ENCODE assay signal across 9 cellular contexts in genomic region chr17:74871329-74872076, GRCh38. TPM values are rescaled to one million over a fixed set of nuclear protein-coding genes. Genes with fewer than 3 reads are reported as not detected.
A peak's percentile ranks its signal among the peaks of the same experiment; 100 is the strongest.
DNase-seq lines count a peak whose midpoint lies in the region; ATAC-seq, FAIRE-seq and TF ChIP-seq lines count a peak whose summit lies in the region.
"Had no signal": no experiment of that assay in that cellular context is flagged by ENCODE, and none has a peak within 500 bp of the region (broad histone marks: within the 10 kb centered on the region; RNA-seq: fewer than 3 reads in every experiment).

No MANE protein-coding gene starts in this region.

- no peak overlapping the region for H2AFZ ChIP-seq in K562 (ENCODE audit: low read depth, low read length)

- peak overlapping the region in 6 of 11 experiments; percentile 77 to 84 (median 82); a peak in 6 of 22 replicates for H3K9ac ChIP-seq in BLaER1 treated with 17β-estradiol and CSF1 and Interleukin-3, amounts not matched to agents 10 nM and 100 nM
- H3K9ac ChIP-seq in HUES48 (ENCODE audit: low read depth, low read length) (no peak overlapping the region), K562 (ENCODE audit: insufficient read depth in 1 of 2, low read depth in 2 of 2, low read length in 2 of 2) (peak overlapping the region; percentile 82 to 97; a peak in 3 of 4 replicates)

- no peak for FAIRE-seq in K562 (lab: Jason Lieb, UNC)

- H3K4me1 Mint-ChIP-seq in naive B cell, result peaks cover 19 to 23% (median 21%) of the 10 kb centered on the region in 3 donors

- peaks cover 0 to 5% (median 0%) of the 10 kb centered on the region in 3 donors for H3K27me3 Mint-ChIP-seq in naive B cell

- POLR2A ChIA-PET in K562 (lab: Yijun Ruan, JAX), result interaction anchor here (1.1 to 4.2 kb wide), 5 partner anchors 9 to 89 kb away, joined by 3 to 62 read pairs (median 6); partner anchors contain the start of gene GRIN2C

- H3K4me3 Mint-ChIP-seq in naive B cell, result peak overlapping the region in 7 of 8 donors; percentile 71 to 96 (median 87)

- peak overlapping the region; percentile 82 to 99 (median 93) for H3K4me2 ChIP-seq in BLaER1 treated with 17β-estradiol and CSF1 and Interleukin-3, amounts not matched to agents 10 nM and 100 nM
- peak overlapping the region; percentile 94 for H3K4me2 ChIP-seq in K562 (ENCODE audit: insufficient read depth, low read length)

- H3K4me3 ChIP-seq in BLaER1 treated with 17β-estradiol and CSF1 and Interleukin-3, amounts not matched to agents 10 nM and 100 nM, result peak overlapping the region in 9 of 10 experiments; percentile 62 to 82 (median 69); a peak in 15 of 20 replicates
- H3K4me3 ChIP-seq in HUES48 (ENCODE audit: low read depth, low read length) (peak overlapping the region; percentile 81; the same call in 1 of the 2 replicates), K562 (peak overlapping the region; percentile 72), Peyer's patch (no peak overlapping the region)

- peaks cover 29% of the 10 kb centered on the region for H3K79me2 ChIP-seq in K562 (ENCODE audit: control insufficient read depth, insufficient read depth, low read length)

- H3K9me1 ChIP-seq in K562 (ENCODE audit: control insufficient read depth, insufficient read depth, low read length), result no peaks in the 10 kb centered on the region

- H3K27me3 ChIP-seq in BLaER1 treated with 17β-estradiol and CSF1 and Interleukin-3, amounts not matched to agents 10 nM and 100 nM, result no peaks in the 10 kb centered on the region
- H3K27me3 ChIP-seq in HUES48 (ENCODE audit: control insufficient read depth, insufficient read depth, low read length) (no peaks in the 10 kb centered on the region; the same call in 1 of the 2 replicates), K562 (ENCODE audit: control insufficient read depth in 2 of 2, insufficient read depth in 2 of 2, low read length in 2 of 2) (no peaks in the 10 kb centered on the region), Peyer's patch (no peaks in the 10 kb centered on the region)

- peak overlapping the region in 2 of 6 donors; percentile 5 to 12 for H3K27ac Mint-ChIP-seq in naive B cell

- H3K9me3 Mint-ChIP-seq in naive B cell, result no peaks in the 10 kb centered on the region

- 59% methylated on average over 8 of the region's 11 CpGs for WGBS in K562 (ENCODE audit: insufficient coverage, low coverage, missing lambda C conversion rate)

- ATAC-seq in K562, result no peak
- ATAC-seq in naive B cell (ENCODE audit: low read depth in 2 of 2), result no peak
- ATAC-seq in GM19328 (IDR thresholded peaks at IDR 0.05; ENCODE audit: unreplicated experiment), result no peak

- TF ChIP-seq EP300 in K562 (IDR thresholded peaks at IDR 0.05; ENCODE audit: low read length), result no peak

- in situ Hi-C loops in K562 (cut with MboI), result no loop called here

- H3K36me3 ChIP-seq in BLaER1 treated with 17β-estradiol and CSF1 and Interleukin-3, amounts not matched to agents 10 nM and 100 nM, result no peaks in the 10 kb centered on the region
- H3K36me3 ChIP-seq in HUES48 (ENCODE audit: control insufficient read depth, insufficient read depth, low read length) (peaks cover 6% of the 10 kb centered on the region; the same call in 1 of the 2 replicates), K562 (ENCODE audit: control insufficient read depth, insufficient read depth, low read length) (peaks cover 19% of the 10 kb centered on the region; the same call in 1 of the 3 replicates), Peyer's patch (no peaks in the 10 kb centered on the region)

- intact Hi-C loops in K562 (cut with micrococcal nuclease), result loop anchor here (10.0 kb wide), 1 partner anchor 163 kb away; no protein-coding TSS in a partner anchor

- peaks cover 0 to 15% (median 0%) of the 10 kb centered on the region in 11 experiments; a peak in 5 of 22 replicates for H4K20me1 ChIP-seq in BLaER1 treated with 17β-estradiol and CSF1 and Interleukin-3, amounts not matched to agents 10 nM and 100 nM
- no peaks in the 10 kb centered on the region; the same call in 1 of the 2 replicates for H4K20me1 ChIP-seq in K562 (replicated peaks; ENCODE audit: control insufficient read depth, insufficient read depth, low read length)

- H3K4me1 ChIP-seq in BLaER1 treated with 17β-estradiol and CSF1 and Interleukin-3, amounts not matched to agents 10 nM and 100 nM, result peaks cover 20 to 30% (median 27%) of the 10 kb centered on the region in 10 experiments
- H3K4me1 ChIP-seq in HUES48 (ENCODE audit: control insufficient read depth, insufficient read depth, low read length) (peaks cover 14% of the 10 kb centered on the region; the same call in 1 of the 2 replicates), K562 (replicated peaks in 1 of 2; ENCODE audit: control insufficient read depth in 2 of 2, insufficient read depth in 2 of 2, low read length in 2 of 2) (peaks cover 67 to 68% of the 10 kb centered on the region in 2 experiments), Peyer's patch (peaks cover 3 to 17% (median 6%) of the 10 kb centered on the region in 4 donors)

- no peaks in the 10 kb centered on the region for H3K36me3 Mint-ChIP-seq in naive B cell

- no peaks in the 10 kb centered on the region for H3K9me3 ChIP-seq in BLaER1 treated with 17β-estradiol and CSF1 and Interleukin-3, amounts not matched to agents 10 nM and 100 nM (replicated peaks in 1 of 11)
- no peaks in the 10 kb centered on the region for H3K9me3 ChIP-seq in HUES48 (ENCODE audit: control insufficient read depth, insufficient read depth, low read length)
- no peaks in the 10 kb centered on the region for H3K9me3 ChIP-seq in K562 (replicated peaks; ENCODE audit: control insufficient read depth, insufficient read depth, low read depth, low read length)
- no peaks in the 10 kb centered on the region for H3K9me3 ChIP-seq in Peyer's patch

- TF ChIP-seq POLR2A in K562 (conservative IDR thresholded peaks at IDR 0.05) (no peak), Peyer's patch (IDR thresholded peaks at IDR 0.05) (no peak)

- DNase-seq in K562 (ENCODE audit: extremely low read depth in 1 of 4, low spot score in 3 of 4) (no peak), naive B cell (no peak), putamen (ENCODE audit: low spot score) (no peak), Peyer's patch (no peak), superior temporal gyrus (ENCODE audit: extremely low spot score) (no peak)
- DNase-seq: NCI-H69 had no signal

- CTCF ChIA-PET in K562 (lab: Yijun Ruan, JAX; ENCODE audit: low intra/inter-chr PET ratio), result no interaction called here

- TF ChIP-seq RAD21 in K562 (CRISPR knock-in tag; conservative IDR thresholded peaks at IDR 0.05 in 1 of 2, IDR thresholded peaks at IDR 0.05 in 1 of 2), result no peak

- H3K27ac ChIP-seq in BLaER1 treated with 17β-estradiol and CSF1 and Interleukin-3, amounts not matched to agents 10 nM and 100 nM, result no peak overlapping the region
- H3K27ac ChIP-seq in HUES48 (ENCODE audit: low read depth, low read length), result no peak overlapping the region
- H3K27ac ChIP-seq in K562 (ENCODE audit: extremely low read depth, low read depth, low read length), result peak overlapping the region; percentile 13; the same call in 1 of the 3 replicates
- no peak overlapping the region for H3K27ac ChIP-seq in Peyer's patch

- TF ChIP-seq CTCF in K562 (IDR thresholded peaks at IDR 0.05 in 2 of 3, conservative IDR thresholded peaks at IDR 0.05 in 1 of 3; ENCODE audit: insufficient read depth in 2 of 3, low read depth in 1 of 3, low read length in 3 of 3) (no peak), Peyer's patch (IDR thresholded peaks at IDR 0.05) (no peak)

- BruUV-seq in K562 (replicated peaks; lab: Mats Ljungman, UMichigan), result no TSS peak

RNA-seq across cellular contexts. Expression of gene FDXR, which starts 1.3 kb away (rescaled TPM):
- 26.1 and 46.4 TPM in 2 replicates for total RNA-seq in K562 (2011; cell fraction: chromatin; rRNA removed; ENCODE audit: low replicate concordance)
- 39.0 and 42.5 TPM in 2 replicates for total RNA-seq in K562 (2011; cell fraction: nucleolus; rRNA removed)
- total RNA-seq in K562 (2011; cell fraction: nucleoplasm; rRNA removed), result 25.0 and 34.7 TPM in 2 replicates
- total RNA-seq in K562 (2014; rRNA removed) (62.2 and 76.4 TPM in 2 replicates), K562 (2014; rRNA removed; fragmentation: Illumina TruSeq; extraction: Trizol) (8.7 and 14.3 TPM in 2 replicates), K562 (2015; rRNA removed; fragmentation: Illumina TruSeq; extraction: Trizol) (40.6 and 46.1 TPM in 2 replicates), K562 (2021) (68.7 and 70.7 TPM in 2 replicates), Peyer's patch (10 to 100 TPM in 3 of 4 donors, 1 to 10 TPM in 1; 1.7 to 16.1 (median 13.1) TPM)
- polyA plus RNA-seq in K562 (2011; rRNA removed) (25.4 and 30.9 TPM in 2 replicates), K562 (2014; fragmentation: Illumina TruSeq; extraction: Trizol) (13.6 and 40.4 TPM in 2 replicates), K562 (2014; fragmentation: Nextera tagmentation; extraction: Ambion mirVana) (1 to 10 TPM in 1 of 2 experiments, under 1 TPM in 1; 0.89 to 2.8 TPM), K562 (2014; rRNA removed) (58.6 and 62.9 TPM in 2 replicates), naive B cell (ENCODE audit: low read depth in 6 of 6) (1 to 10 TPM in 5 of 6 donors, not detected in 1; 1.2 to 6.1 (median 3.9) TPM)
- 27.8 and 83.2 TPM in 2 replicates for polyA plus RNA-seq in K562 (2011; cell fraction: cytosol; rRNA removed)
- 47.6 and 91.7 TPM in 2 replicates for polyA plus RNA-seq in K562 (2011; cell fraction: nucleus; rRNA removed)
- polyA plus RNA-seq in K562 (2012), result 64.0 and 126 TPM in 2 replicates
- 5.2 and 10.6 TPM in 2 replicates for polyA minus RNA-seq in K562 (2011; rRNA and poly(A)+ RNA removed)
- polyA minus RNA-seq in K562 (2011; cell fraction: cytosol; rRNA and poly(A)+ RNA removed), result 20.5 and 30.2 TPM in 2 replicates
- polyA minus RNA-seq in K562 (2011; cell fraction: nucleus; rRNA and poly(A)+ RNA removed), result 22.8 and 27.3 TPM in 2 replicates

RNA-seq across cellular contexts. Expression of gene GRIN2C, which starts 11.8 kb away (rescaled TPM):
- 1.3 and 4.1 TPM in 2 replicates for total RNA-seq in K562 (2011; cell fraction: chromatin; rRNA removed; ENCODE audit: low replicate concordance)
- total RNA-seq in K562 (2011; cell fraction: nucleolus; rRNA removed), result 0.66 and 1.7 TPM in 2 replicates
- total RNA-seq in K562 (2011; cell fraction: nucleoplasm; rRNA removed), result 1.2 and 1.5 TPM in 2 replicates
- total RNA-seq in K562 (2014; rRNA removed) (under 0.01 and 0.16 TPM in 2 replicates), K562 (2014; rRNA removed; fragmentation: Illumina TruSeq; extraction: Trizol) (0.03 and 0.04 TPM in 2 replicates), K562 (2015; rRNA removed; fragmentation: Illumina TruSeq; extraction: Trizol) (0.07 and 0.08 TPM in 2 replicates), K562 (2021) (0.33 and 0.40 TPM in 2 replicates), Peyer's patch (1 to 10 TPM in 1 of 4 donors, under 1 TPM in 1, not detected in 2; 0.13 to 2.7 TPM)
- polyA plus RNA-seq in K562 (2011; rRNA removed) (0.08 and 0.10 TPM in 2 replicates), K562 (2014; fragmentation: Illumina TruSeq; extraction: Trizol) (0.10 TPM in 1 of 2 replicates, not detected in the other), K562 (2014; fragmentation: Nextera tagmentation; extraction: Ambion mirVana) (not detected), K562 (2014; rRNA removed) (0.08 and 0.20 TPM in 2 replicates), naive B cell (ENCODE audit: low read depth in 6 of 6) (under 1 TPM in 2 of 6 donors, not detected in 4; 0.04 to 0.05 TPM)
- polyA plus RNA-seq in K562 (2011; cell fraction: cytosol; rRNA removed), result 0.04 and 0.06 TPM in 2 replicates
- polyA plus RNA-seq in K562 (2011; cell fraction: nucleus; rRNA removed), result 0.29 and 0.68 TPM in 2 replicates
- 0.16 and 0.66 TPM in 2 replicates for polyA plus RNA-seq in K562 (2012)
- polyA minus RNA-seq in K562 (2011; rRNA and poly(A)+ RNA removed), result 0.06 TPM in 1 of 2 replicates, not detected in the other
- polyA minus RNA-seq in K562 (2011; cell fraction: cytosol; rRNA and poly(A)+ RNA removed), result not detected in 2 replicates
- polyA minus RNA-seq in K562 (2011; cell fraction: nucleus; rRNA and poly(A)+ RNA removed), result 0.11 and 0.27 TPM in 2 replicates

RNA-seq across cellular contexts. Expression of gene FADS6, which starts 21.9 kb away (rescaled TPM):
- total RNA-seq in K562 (2011; cell fraction: chromatin; rRNA removed; ENCODE audit: low replicate concordance), result not detected in 2 replicates
- total RNA-seq in K562 (2011; cell fraction: nucleolus; rRNA removed), result 0.26 TPM in 1 of 2 replicates, not detected in the other
- total RNA-seq in K562 (2011; cell fraction: nucleoplasm; rRNA removed), result 0.29 TPM in 1 of 2 replicates, not detected in the other
- total RNA-seq in K562 (2014; rRNA removed), result not detected in 2 replicates
- total RNA-seq in K562 (2014; rRNA removed; fragmentation: Illumina TruSeq; extraction: Trizol), result not detected in 2 replicates
- 0.22 TPM in 1 of 2 replicates, not detected in the other for total RNA-seq in K562 (2015; rRNA removed; fragmentation: Illumina TruSeq; extraction: Trizol)
- not detected in 2 replicates for total RNA-seq in K562 (2021)
- 0.12 and 0.18 TPM in 2 replicates for polyA plus RNA-seq in K562 (2011; rRNA removed)
- polyA plus RNA-seq in K562 (2011; cell fraction: cytosol; rRNA removed), result 0.13 and 0.36 TPM in 2 replicates
- polyA plus RNA-seq in K562 (2011; cell fraction: nucleus; rRNA removed), result 0.07 and 0.44 TPM in 2 replicates
- 0.08 and 0.22 TPM in 2 replicates for polyA plus RNA-seq in K562 (2012)
- not detected in 2 replicates for polyA plus RNA-seq in K562 (2014; fragmentation: Illumina TruSeq; extraction: Trizol)
- not detected for polyA plus RNA-seq in K562 (2014; fragmentation: Nextera tagmentation; extraction: Ambion mirVana)
- polyA plus RNA-seq in K562 (2014; rRNA removed), result not detected in 2 replicates
- polyA minus RNA-seq in K562 (2011; rRNA and poly(A)+ RNA removed), result not detected in 2 replicates
- polyA minus RNA-seq in K562 (2011; cell fraction: cytosol; rRNA and poly(A)+ RNA removed), result 0.38 TPM in 1 of 2 replicates, not detected in the other
- polyA minus RNA-seq in K562 (2011; cell fraction: nucleus; rRNA and poly(A)+ RNA removed), result not detected in 2 replicates
- polyA plus RNA-seq in naive B cell (ENCODE audit: low read depth in 6 of 6), result not detected
- total RNA-seq in Peyer's patch, result 100 to 1,000 TPM in 1 of 4 donors, 10 to 100 TPM in 2, not detected in 1; 79.9 to 161 (median 82.1) TPM

RNA-seq across cellular contexts. Expression of gene USH1G, which starts 51.6 kb away (rescaled TPM):
- 2.8 and 9.8 TPM in 2 replicates for total RNA-seq in K562 (2011; cell fraction: chromatin; rRNA removed; ENCODE audit: low replicate concordance)
- total RNA-seq in K562 (2011; cell fraction: nucleolus; rRNA removed), result 7.1 and 8.3 TPM in 2 replicates
- total RNA-seq in K562 (2011; cell fraction: nucleoplasm; rRNA removed), result 4.5 and 5.5 TPM in 2 replicates
- total RNA-seq in K562 (2014; rRNA removed) (0.64 and 1.2 TPM in 2 replicates), K562 (2014; rRNA removed; fragmentation: Illumina TruSeq; extraction: Trizol) (0.16 and 0.22 TPM in 2 replicates), K562 (2015; rRNA removed; fragmentation: Illumina TruSeq; extraction: Trizol) (0.43 and 0.53 TPM in 2 replicates), K562 (2021) (1.00 and 1.4 TPM in 2 replicates), Peyer's patch (1 to 10 TPM in 3 of 4 donors, not detected in 1; 1.6 to 3.7 (median 2.3) TPM)
- polyA plus RNA-seq in K562 (2011; rRNA removed) (0.57 and 0.77 TPM in 2 replicates), K562 (2014; fragmentation: Illumina TruSeq; extraction: Trizol) (0.42 and 0.71 TPM in 2 replicates), K562 (2014; fragmentation: Nextera tagmentation; extraction: Ambion mirVana) (not detected), K562 (2014; rRNA removed) (0.57 and 0.69 TPM in 2 replicates), naive B cell (ENCODE audit: low read depth in 6 of 6) (not detected)
- polyA plus RNA-seq in K562 (2011; cell fraction: cytosol; rRNA removed), result 0.65 and 1.9 TPM in 2 replicates
- 1.2 and 2.7 TPM in 2 replicates for polyA plus RNA-seq in K562 (2011; cell fraction: nucleus; rRNA removed)
- 1.5 and 2.1 TPM in 2 replicates for polyA plus RNA-seq in K562 (2012)
- 4.8 and 11.0 TPM in 2 replicates for polyA minus RNA-seq in K562 (2011; rRNA and poly(A)+ RNA removed)
- 0.82 and 1.6 TPM in 2 replicates for polyA minus RNA-seq in K562 (2011; cell fraction: cytosol; rRNA and poly(A)+ RNA removed)
- 4.0 and 5.0 TPM in 2 replicates for polyA minus RNA-seq in K562 (2011; cell fraction: nucleus; rRNA and poly(A)+ RNA removed)

RNA-seq across cellular contexts. Expression of gene OTOP2, which starts 52.6 kb away (rescaled TPM):
- 0.40 and 0.51 TPM in 2 replicates for total RNA-seq in K562 (2011; cell fraction: chromatin; rRNA removed; ENCODE audit: low replicate concordance)
- 0.17 and 0.26 TPM in 2 replicates for total RNA-seq in K562 (2011; cell fraction: nucleolus; rRNA removed)
- 0.46 TPM in 1 of 2 replicates, not detected in the other for total RNA-seq in K562 (2011; cell fraction: nucleoplasm; rRNA removed)
- total RNA-seq in K562 (2014; rRNA removed) (not detected in 2 replicates), K562 (2014; rRNA removed; fragmentation: Illumina TruSeq; extraction: Trizol) (0.11 TPM in 1 of 2 replicates, not detected in the other), K562 (2015; rRNA removed; fragmentation: Illumina TruSeq; extraction: Trizol) (0.19 and 0.36 TPM in 2 replicates), K562 (2021) (0.18 and 0.27 TPM in 2 replicates), Peyer's patch (10 to 100 TPM in 1 of 4 donors, 1 to 10 TPM in 2, not detected in 1; 4.6 to 11.9 (median 8.8) TPM)
- polyA plus RNA-seq in K562 (2011; rRNA removed) (0.28 and 0.31 TPM in 2 replicates), K562 (2014; fragmentation: Illumina TruSeq; extraction: Trizol) (0.25 TPM in 1 of 2 replicates, not detected in the other), K562 (2014; fragmentation: Nextera tagmentation; extraction: Ambion mirVana) (under 1 TPM; 0.04 to 0.06 TPM), K562 (2014; rRNA removed) (0.08 and 0.09 TPM in 2 replicates), naive B cell (ENCODE audit: low read depth in 6 of 6) (not detected)
- 0.28 and 0.42 TPM in 2 replicates for polyA plus RNA-seq in K562 (2011; cell fraction: cytosol; rRNA removed)
- 1.1 and 1.2 TPM in 2 replicates for polyA plus RNA-seq in K562 (2011; cell fraction: nucleus; rRNA removed)
- polyA plus RNA-seq in K562 (2012), result 0.35 and 0.68 TPM in 2 replicates
- polyA minus RNA-seq in K562 (2011; rRNA and poly(A)+ RNA removed), result 0.09 TPM in 1 of 2 replicates, not detected in the other
- not detected in 2 replicates for polyA minus RNA-seq in K562 (2011; cell fraction: cytosol; rRNA and poly(A)+ RNA removed)
- polyA minus RNA-seq in K562 (2011; cell fraction: nucleus; rRNA and poly(A)+ RNA removed), result 0.27 and 0.33 TPM in 2 replicates

Comparison
In these comparisons a context has a peak if more than half of its experiments do, and no peak if none do; other contexts are left out.
1. H3K4me3 ChIP-seq: peak in BLaER1 treated with 17β-estradiol and CSF1 and Interleukin-3, amounts not matched to agents 10 nM and 100 nM (9 of 10), HUES48 (single experiment) and K562 (single experiment); none in Peyer's patch (0 of 4).